1 cellular context compared by ENCODE assay signal in genomic region chr16:87832137-87832527, GRCh38.
TF ChIP-seq lines count a peak whose summit lies in the region.

No MANE protein-coding gene starts in this region.

TF ChIP-seq in endothelial cell of umbilical vein, 7 proteins besides CTCF, POLR2A, EP300 and RAD21:
- TF ChIP-seq MYC (IDR thresholded peaks at IDR 0.05; ENCODE audit: low read depth, low read length) (no peak), FOS (IDR thresholded peaks at IDR 0.05; ENCODE audit: borderline replicate concordance, insufficient read depth, low read length) (no peak)
